9 cellular contexts compared by ENCODE assay signal in genomic region chr1:67918067-67918466, GRCh38.
"Had no signal": no experiment of that assay in that cellular context is flagged by ENCODE, and none has a peak within 500 bp of the region (broad histone marks: within the 10 kb centered on the region; RNA-seq: fewer than 3 reads in every experiment).

No MANE protein-coding gene starts in this region.

- H3K4me1 Mint-ChIP-seq: IgD-negative memory B cell had no signal

- H3K36me3 Mint-ChIP-seq: IgD-negative memory B cell had no signal

- FAIRE-seq: HepG2 had no signal

- H3K27ac Mint-ChIP-seq: HFFc6, IgD-negative memory B cell had no signal

- H3K9me3 ChIP-seq: HAP-1 had no signal

- H3K4me3 ChIP-seq: HAP-1 had no signal

- H3K4me3 Mint-ChIP-seq: HFFc6, IgD-negative memory B cell had no signal

- H3K36me3 ChIP-seq: HAP-1 had no signal

- H3K4me1 ChIP-seq: HAP-1 had no signal

- H3K27me3 Mint-ChIP-seq: IgD-negative memory B cell had no signal

- ATAC-seq: HCT116, HepG2 had no signal

- H3K27ac ChIP-seq: HL-60 had no signal

- DNase-seq: GOT3, H7, HFFc6, KG1 had no signal

- H3K9me3 Mint-ChIP-seq: HFFc6 had no signal
